25 cellular contexts compared by ENCODE assay signal in genomic region chr19:16885166-16885565, GRCh38.
"Had no signal": no experiment of that assay in that cellular context is flagged by ENCODE, and none has a peak within 500 bp of the region (broad histone marks: within the 10 kb centered on the region; RNA-seq: fewer than 3 reads in every experiment).

No MANE protein-coding gene starts in this region.

- DNase-seq: activated CD4-positive, alpha-beta T cell treated with anti-CD3 and anti-CD28 coated beads for 4 hours; activated CD4-positive, alpha-beta T cell treated with anti-CD3 and anti-CD28 coated beads, Interleukin-2, amount 50 U/mL, for 48 hours; activated CD8-positive, alpha-beta memory T cell treated with anti-CD3 and anti-CD28 coated beads for 24 hours; activated effector memory CD4-positive, alpha-beta T cell treated with Interleukin-2 at 50 U/mL for 16 hours; activated naive CD4-positive, alpha-beta T cell treated with Interleukin-2 at 50 U/mL for 16 hours; anterior cingulate cortex; cerebellar nuclear complex; colonic mucosa; effector CD8-positive, alpha-beta T cell; esophagus squamous epithelium; gastrocnemius medialis; hippocampal formation; kidney; left colon; mesendoderm; natural killer cell; occipital lobe; psoas muscle; stimulated activated CD4-positive, alpha-beta T cell treated with anti-CD3 and anti-CD28 coated beads, Interleukin-1b, Interleukin-23, amount 100 ng/mL, for 48 hours; stimulated activated CD4-positive, alpha-beta T cell treated with anti-CD3 and anti-CD28 coated beads, Interleukin-4, amount 100 ng/mL, for 4 hours; stimulated activated CD8-positive, alpha-beta memory T cell treated with anti-CD3 and anti-CD28 coated beads, Interleukin-4, amount 100 ng/mL, for 48 hours; stimulated activated naive CD8-positive, alpha-beta T cell treated with anti-CD3 and anti-CD28 coated beads, Interleukin-15, amount 100 ng/mL, for 72 hours; substantia nigra; T1000 had no signal

- ATAC-seq: gastrocnemius medialis; left colon; natural killer cell; psoas muscle; stimulated activated memory B cell treated with anti-CD40 and anti-IgM and Interleukin-4, amounts not matched to agents 10 μg/mL and 1 μg/mL and 100 μg/mL, for 72 hours; stimulated activated naive CD8-positive, alpha-beta T cell treated with anti-CD3 and anti-CD28 coated beads, Interleukin-15, amount 100 ng/mL, for 72 hours had no signal
